ENCODE assay signal across 1 cellular context in the genomic region with DNA sequence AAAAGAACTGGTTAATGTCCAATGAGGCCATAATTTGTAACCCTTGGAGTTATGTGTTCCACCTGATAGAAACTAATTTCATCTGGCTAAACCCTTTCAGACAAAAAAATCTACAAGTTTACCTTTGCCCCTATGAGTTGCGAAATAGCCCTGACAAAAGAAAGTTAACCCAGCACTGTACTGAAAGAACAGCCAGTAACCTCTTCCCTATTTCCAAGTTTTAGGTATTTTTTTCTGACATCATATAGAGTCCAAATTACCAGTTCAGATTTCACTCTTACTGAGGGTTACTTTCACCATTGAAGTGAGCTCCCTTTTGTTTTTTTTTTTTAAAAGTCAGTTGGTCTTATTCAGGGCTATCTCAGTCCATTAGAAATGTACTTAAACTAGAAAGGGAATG.
TF ChIP-seq lines count a peak whose summit lies in the region.

No MANE protein-coding gene starts in this region.

TF ChIP-seq in GM12878, 131 proteins besides CTCF, POLR2A, EP300 and RAD21 (continued from another document and continues in another):
- TF ChIP-seq, protein P1, sequence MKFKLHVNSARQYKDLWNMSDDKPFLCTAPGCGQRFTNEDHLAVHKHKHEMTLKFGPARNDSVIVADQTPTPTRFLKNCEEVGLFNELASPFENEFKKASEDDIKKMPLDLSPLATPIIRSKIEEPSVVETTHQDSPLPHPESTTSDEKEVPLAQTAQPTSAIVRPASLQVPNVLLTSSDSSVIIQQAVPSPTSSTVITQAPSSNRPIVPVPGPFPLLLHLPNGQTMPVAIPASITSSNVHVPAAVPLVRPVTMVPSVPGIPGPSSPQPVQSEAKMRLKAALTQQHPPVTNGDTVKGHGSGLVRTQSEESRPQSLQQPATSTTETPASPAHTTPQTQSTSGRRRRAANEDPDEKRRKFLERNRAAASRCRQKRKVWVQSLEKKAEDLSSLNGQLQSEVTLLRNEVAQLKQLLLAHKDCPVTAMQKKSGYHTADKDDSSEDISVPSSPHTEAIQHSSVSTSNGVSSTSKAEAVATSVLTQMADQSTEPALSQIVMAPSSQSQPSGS (IDR thresholded peaks at IDR 0.05; ENCODE audit: low read length): peak; percentile 52; the same call in 1 of the 2 replicates
- peak; percentile 15; the same call in 1 of the 2 replicates for TF ChIP-seq ZNF384 (IDR thresholded peaks at IDR 0.05; ENCODE audit: borderline replicate concordance, low read depth, low read length)
- TF ChIP-seq, protein P2, sequence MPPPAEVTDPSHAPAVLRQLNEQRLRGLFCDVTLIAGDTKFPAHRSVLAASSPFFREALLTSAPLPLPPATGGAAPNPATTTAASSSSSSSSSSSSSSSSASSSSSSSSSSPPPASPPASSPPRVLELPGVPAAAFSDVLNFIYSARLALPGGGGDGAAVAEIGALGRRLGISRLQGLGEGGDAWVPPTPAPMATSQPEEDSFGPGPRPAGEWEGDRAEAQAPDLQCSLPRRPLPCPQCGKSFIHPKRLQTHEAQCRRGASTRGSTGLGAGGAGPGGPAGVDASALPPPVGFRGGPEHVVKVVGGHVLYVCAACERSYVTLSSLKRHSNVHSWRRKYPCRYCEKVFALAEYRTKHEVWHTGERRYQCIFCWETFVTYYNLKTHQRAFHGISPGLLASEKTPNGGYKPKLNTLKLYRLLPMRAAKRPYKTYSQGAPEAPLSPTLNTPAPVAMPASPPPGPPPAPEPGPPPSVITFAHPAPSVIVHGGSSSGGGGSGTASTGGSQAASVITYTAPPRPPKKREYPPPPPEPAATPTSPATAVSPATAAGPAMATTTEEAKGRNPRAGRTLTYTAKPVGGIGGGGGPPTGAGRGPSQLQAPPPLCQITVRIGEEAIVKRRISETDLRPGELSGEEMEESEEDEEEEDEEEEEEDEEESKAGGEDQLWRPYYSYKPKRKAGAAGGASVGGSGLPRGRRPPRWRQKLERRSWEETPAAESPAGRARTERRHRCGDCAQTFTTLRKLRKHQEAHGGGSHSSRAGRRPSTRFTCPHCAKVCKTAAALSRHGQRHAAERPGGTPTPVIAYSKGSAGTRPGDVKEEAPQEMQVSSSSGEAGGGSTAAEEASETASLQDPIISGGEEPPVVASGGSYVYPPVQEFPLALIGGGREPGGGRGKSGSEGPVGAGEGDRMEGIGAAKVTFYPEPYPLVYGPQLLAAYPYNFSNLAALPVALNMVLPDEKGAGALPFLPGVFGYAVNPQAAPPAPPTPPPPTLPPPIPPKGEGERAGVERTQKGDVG (CRISPR knock-in tag; IDR thresholded peaks at IDR 0.05): no peak
- TF ChIP-seq, protein P3, sequence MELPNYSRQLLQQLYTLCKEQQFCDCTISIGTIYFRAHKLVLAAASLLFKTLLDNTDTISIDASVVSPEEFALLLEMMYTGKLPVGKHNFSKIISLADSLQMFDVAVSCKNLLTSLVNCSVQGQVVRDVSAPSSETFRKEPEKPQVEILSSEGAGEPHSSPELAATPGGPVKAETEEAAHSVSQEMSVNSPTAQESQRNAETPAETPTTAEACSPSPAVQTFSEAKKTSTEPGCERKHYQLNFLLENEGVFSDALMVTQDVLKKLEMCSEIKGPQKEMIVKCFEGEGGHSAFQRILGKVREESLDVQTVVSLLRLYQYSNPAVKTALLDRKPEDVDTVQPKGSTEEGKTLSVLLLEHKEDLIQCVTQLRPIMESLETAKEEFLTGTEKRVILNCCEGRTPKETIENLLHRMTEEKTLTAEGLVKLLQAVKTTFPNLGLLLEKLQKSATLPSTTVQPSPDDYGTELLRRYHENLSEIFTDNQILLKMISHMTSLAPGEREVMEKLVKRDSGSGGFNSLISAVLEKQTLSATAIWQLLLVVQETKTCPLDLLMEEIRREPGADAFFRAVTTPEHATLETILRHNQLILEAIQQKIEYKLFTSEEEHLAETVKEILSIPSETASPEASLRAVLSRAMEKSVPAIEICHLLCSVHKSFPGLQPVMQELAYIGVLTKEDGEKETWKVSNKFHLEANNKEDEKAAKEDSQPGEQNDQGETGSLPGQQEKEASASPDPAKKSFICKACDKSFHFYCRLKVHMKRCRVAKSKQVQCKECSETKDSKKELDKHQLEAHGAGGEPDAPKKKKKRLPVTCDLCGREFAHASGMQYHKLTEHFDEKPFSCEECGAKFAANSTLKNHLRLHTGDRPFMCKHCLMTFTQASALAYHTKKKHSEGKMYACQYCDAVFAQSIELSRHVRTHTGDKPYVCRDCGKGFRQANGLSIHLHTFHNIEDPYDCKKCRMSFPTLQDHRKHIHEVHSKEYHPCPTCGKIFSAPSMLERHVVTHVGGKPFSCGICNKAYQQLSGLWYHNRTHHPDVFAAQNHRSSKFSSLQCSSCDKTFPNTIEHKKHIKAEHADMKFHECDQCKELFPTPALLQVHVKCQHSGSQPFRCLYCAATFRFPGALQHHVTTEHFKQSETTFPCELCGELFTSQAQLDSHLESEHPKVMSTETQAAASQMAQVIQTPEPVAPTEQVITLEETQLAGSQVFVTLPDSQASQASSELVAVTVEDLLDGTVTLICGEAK (IDR thresholded peaks at IDR 0.05; ENCODE audit: borderline replicate concordance): no peak
- no peak for TF ChIP-seq CBX3 (IDR thresholded peaks at IDR 0.05; ENCODE audit: borderline replicate concordance, low read depth)
- TF ChIP-seq TARDBP (IDR thresholded peaks at IDR 0.05; ENCODE audit: borderline replicate concordance): no peak
- TF ChIP-seq WRNIP1 (IDR thresholded peaks at IDR 0.05; ENCODE audit: borderline replicate concordance, low read depth, low read length): no peak
- TF ChIP-seq KAT2A (conservative IDR thresholded peaks at IDR 0.05; ENCODE audit: control insufficient read depth, low read depth, low read length): no peak
- peak; percentile 35; the same call in 1 of the 2 replicates for TF ChIP-seq NR2C1 (IDR thresholded peaks at IDR 0.05)
- TF ChIP-seq MTA2 (IDR thresholded peaks at IDR 0.05; ENCODE audit: low read depth): peak; percentile 47; the same call in 1 of the 2 replicates
- no peak for TF ChIP-seq NR2C2 (IDR thresholded peaks at IDR 0.05; ENCODE audit: borderline replicate concordance, control insufficient read depth, insufficient read length, low read depth)
- TF ChIP-seq ZNF24 (IDR thresholded peaks at IDR 0.05): no peak
- no peak for TF ChIP-seq TCF7 (IDR thresholded peaks at IDR 0.05; ENCODE audit: borderline replicate concordance)
- no peak for TF ChIP-seq YY1 (IDR thresholded peaks at IDR 0.05; ENCODE audit: low read depth, low read length)
- TF ChIP-seq, protein P4, sequence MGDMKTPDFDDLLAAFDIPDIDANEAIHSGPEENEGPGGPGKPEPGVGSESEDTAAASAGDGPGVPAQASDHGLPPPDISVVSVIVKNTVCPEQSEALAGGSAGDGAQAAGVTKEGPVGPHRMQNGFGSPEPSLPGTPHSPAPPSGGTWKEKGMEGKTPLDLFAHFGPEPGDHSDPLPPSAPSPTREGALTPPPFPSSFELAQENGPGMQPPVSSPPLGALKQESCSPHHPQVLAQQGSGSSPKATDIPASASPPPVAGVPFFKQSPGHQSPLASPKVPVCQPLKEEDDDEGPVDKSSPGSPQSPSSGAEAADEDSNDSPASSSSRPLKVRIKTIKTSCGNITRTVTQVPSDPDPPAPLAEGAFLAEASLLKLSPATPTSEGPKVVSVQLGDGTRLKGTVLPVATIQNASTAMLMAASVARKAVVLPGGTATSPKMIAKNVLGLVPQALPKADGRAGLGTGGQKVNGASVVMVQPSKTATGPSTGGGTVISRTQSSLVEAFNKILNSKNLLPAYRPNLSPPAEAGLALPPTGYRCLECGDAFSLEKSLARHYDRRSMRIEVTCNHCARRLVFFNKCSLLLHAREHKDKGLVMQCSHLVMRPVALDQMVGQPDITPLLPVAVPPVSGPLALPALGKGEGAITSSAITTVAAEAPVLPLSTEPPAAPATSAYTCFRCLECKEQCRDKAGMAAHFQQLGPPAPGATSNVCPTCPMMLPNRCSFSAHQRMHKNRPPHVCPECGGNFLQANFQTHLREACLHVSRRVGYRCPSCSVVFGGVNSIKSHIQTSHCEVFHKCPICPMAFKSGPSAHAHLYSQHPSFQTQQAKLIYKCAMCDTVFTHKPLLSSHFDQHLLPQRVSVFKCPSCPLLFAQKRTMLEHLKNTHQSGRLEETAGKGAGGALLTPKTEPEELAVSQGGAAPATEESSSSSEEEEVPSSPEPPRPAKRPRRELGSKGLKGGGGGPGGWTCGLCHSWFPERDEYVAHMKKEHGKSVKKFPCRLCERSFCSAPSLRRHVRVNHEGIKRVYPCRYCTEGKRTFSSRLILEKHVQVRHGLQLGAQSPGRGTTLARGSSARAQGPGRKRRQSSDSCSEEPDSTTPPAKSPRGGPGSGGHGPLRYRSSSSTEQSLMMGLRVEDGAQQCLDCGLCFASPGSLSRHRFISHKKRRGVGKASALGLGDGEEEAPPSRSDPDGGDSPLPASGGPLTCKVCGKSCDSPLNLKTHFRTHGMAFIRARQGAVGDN (IDR thresholded peaks at IDR 0.05): no peak
- no peak for TF ChIP-seq CHD4 (IDR thresholded peaks at IDR 0.05)
- no peak; the same call in 1 of the 2 replicates for TF ChIP-seq NR2F1 (conservative IDR thresholded peaks at IDR 0.05)
- no peak for TF ChIP-seq MXI1 (IDR thresholded peaks at IDR 0.05; ENCODE audit: low read depth, low read length)
- TF ChIP-seq, protein P5, sequence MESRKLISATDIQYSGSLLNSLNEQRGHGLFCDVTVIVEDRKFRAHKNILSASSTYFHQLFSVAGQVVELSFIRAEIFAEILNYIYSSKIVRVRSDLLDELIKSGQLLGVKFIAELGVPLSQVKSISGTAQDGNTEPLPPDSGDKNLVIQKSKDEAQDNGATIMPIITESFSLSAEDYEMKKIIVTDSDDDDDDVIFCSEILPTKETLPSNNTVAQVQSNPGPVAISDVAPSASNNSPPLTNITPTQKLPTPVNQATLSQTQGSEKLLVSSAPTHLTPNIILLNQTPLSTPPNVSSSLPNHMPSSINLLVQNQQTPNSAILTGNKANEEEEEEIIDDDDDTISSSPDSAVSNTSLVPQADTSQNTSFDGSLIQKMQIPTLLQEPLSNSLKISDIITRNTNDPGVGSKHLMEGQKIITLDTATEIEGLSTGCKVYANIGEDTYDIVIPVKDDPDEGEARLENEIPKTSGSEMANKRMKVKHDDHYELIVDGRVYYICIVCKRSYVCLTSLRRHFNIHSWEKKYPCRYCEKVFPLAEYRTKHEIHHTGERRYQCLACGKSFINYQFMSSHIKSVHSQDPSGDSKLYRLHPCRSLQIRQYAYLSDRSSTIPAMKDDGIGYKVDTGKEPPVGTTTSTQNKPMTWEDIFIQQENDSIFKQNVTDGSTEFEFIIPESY (IDR thresholded peaks at IDR 0.05): no peak
- TF ChIP-seq MYC (IDR thresholded peaks at IDR 0.05; ENCODE audit: insufficient read depth, insufficient read length, insufficient replicate concordance, low read length, severe bottlenecking): no peak
- TF ChIP-seq FOXK2 (IDR thresholded peaks at IDR 0.05): no peak
- TF ChIP-seq, protein P6, sequence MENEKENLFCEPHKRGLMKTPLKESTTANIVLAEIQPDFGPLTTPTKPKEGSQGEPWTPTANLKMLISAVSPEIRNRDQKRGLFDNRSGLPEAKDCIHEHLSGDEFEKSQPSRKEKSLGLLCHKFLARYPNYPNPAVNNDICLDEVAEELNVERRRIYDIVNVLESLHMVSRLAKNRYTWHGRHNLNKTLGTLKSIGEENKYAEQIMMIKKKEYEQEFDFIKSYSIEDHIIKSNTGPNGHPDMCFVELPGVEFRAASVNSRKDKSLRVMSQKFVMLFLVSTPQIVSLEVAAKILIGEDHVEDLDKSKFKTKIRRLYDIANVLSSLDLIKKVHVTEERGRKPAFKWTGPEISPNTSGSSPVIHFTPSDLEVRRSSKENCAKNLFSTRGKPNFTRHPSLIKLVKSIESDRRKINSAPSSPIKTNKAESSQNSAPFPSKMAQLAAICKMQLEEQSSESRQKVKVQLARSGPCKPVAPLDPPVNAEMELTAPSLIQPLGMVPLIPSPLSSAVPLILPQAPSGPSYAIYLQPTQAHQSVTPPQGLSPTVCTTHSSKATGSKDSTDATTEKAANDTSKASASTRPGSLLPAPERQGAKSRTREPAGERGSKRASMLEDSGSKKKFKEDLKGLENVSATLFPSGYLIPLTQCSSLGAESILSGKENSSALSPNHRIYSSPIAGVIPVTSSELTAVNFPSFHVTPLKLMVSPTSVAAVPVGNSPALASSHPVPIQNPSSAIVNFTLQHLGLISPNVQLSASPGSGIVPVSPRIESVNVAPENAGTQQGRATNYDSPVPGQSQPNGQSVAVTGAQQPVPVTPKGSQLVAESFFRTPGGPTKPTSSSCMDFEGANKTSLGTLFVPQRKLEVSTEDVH (IDR thresholded peaks at IDR 0.05; ENCODE audit: low read depth, partially characterized antibody): no peak
- no peak for TF ChIP-seq NFXL1 (IDR thresholded peaks at IDR 0.05; ENCODE audit: borderline replicate concordance)
- no peak for TF ChIP-seq YBX1 (IDR thresholded peaks at IDR 0.05)
- no peak for TF ChIP-seq STAT3 (IDR thresholded peaks at IDR 0.05; ENCODE audit: low read depth, low read length)
- TF ChIP-seq, protein P7, sequence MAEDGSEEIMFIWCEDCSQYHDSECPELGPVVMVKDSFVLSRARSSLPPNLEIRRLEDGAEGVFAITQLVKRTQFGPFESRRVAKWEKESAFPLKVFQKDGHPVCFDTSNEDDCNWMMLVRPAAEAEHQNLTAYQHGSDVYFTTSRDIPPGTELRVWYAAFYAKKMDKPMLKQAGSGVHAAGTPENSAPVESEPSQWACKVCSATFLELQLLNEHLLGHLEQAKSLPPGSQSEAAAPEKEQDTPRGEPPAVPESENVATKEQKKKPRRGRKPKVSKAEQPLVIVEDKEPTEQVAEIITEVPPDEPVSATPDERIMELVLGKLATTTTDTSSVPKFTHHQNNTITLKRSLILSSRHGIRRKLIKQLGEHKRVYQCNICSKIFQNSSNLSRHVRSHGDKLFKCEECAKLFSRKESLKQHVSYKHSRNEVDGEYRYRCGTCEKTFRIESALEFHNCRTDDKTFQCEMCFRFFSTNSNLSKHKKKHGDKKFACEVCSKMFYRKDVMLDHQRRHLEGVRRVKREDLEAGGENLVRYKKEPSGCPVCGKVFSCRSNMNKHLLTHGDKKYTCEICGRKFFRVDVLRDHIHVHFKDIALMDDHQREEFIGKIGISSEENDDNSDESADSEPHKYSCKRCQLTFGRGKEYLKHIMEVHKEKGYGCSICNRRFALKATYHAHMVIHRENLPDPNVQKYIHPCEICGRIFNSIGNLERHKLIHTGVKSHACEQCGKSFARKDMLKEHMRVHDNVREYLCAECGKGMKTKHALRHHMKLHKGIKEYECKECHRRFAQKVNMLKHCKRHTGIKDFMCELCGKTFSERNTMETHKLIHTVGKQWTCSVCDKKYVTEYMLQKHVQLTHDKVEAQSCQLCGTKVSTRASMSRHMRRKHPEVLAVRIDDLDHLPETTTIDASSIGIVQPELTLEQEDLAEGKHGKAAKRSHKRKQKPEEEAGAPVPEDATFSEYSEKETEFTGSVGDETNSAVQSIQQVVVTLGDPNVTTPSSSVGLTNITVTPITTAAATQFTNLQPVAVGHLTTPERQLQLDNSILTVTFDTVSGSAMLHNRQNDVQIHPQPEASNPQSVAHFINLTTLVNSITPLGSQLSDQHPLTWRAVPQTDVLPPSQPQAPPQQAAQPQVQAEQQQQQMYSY (CRISPR knock-in tag; IDR thresholded peaks at IDR 0.05): no peak
- peak in 1 of 2 experiments; percentile 84; a peak in 1 of 4 replicates for TF ChIP-seq CEBPB (IDR thresholded peaks at IDR 0.05; ENCODE audit: borderline replicate concordance in 1 of 2, low read depth in 2 of 2, low read length in 2 of 2)
